Comparison of ENCODE assay signal across 8 cellular contexts in the genomic region with DNA sequence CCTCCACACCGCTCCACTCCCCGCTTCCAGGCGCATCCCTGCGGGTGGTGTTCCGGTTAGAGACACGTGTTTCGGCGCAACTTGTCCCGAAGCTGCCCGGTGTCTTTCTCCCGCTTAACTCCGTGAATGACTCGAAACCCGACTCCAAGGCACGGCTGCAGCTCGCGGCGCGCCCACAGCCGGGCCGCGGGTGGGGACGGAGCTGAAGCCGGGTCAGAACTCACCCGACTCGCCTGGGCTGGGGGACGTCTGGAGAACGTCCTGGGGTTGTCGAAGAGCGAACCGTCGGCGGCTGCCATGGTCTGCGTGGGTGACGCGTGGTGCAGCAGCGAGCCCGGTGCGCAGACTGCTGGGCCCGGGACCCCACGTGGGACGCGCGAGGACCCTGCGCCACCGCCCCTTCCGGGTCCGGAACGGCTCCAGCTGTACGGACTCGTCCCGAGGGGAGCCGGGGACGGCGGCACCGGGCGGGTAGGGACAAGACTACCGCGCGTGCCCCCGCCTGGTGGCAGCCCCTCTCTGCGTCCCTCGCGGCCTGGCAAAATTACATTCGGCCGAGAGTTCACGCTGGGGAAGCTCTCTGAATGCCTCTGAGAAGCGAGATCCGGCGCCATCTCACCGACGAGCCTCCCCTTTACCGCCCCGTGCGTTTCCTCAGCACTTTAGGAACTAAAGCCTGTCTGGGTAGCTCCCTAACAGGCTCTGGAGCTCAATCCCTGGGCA. TPM values are rescaled to one million over a fixed set of nuclear protein-coding genes. Genes with fewer than 3 reads are reported as not detected.
DNase-seq lines count a peak whose midpoint lies in the region; ATAC-seq, FAIRE-seq and TF ChIP-seq lines count a peak whose summit lies in the region.

A gene (minus strand): TSS at position 348 of the 723 bp plus-strand sequence. CDS start 49 bp downstream, at position 299.

- TF ChIP-seq CTCF in A549 (IDR thresholded peaks at IDR 0.05) (no peak), kidney epithelial cell (IDR thresholded peaks at IDR 0.05; ENCODE audit: insufficient read depth, low read length, poor library complexity, severe bottlenecking) (no peak)

- DNase-seq in A549 (ENCODE audit: low read depth in 1 of 2, low spot score in 1 of 2) (peak; percentile 80 to 86), NCI-H2227 treated with DMSO at 0.1 percent for 48 hours (lab: John Stamatoyannopoulos, UW) (peak; percentile 67), cerebellar cortex (ENCODE audit: low spot score) (peak; percentile 79), kidney epithelial cell (ENCODE audit: low read depth) (no peak)
- DNase-seq in activated CD4-positive, alpha-beta T cell treated with anti-CD3 and anti-CD28 coated beads for 1 hour = peak; percentile 77
- DNase-seq in stimulated activated CD4-positive, alpha-beta T cell treated with anti-CD3 and anti-CD28 coated beads, Interleukin-15, amount 100 ng/mL, for 1 hour (ENCODE audit: low read depth in 1 of 2, low spot score in 1 of 2) = peak; percentile 74 to 81

- FAIRE-seq in A549 (lab: Jason Lieb, UNC) = no peak

- no peak for TF ChIP-seq RAD21 in A549 (conservative IDR thresholded peaks at IDR 0.05 in 1 of 2, IDR thresholded peaks at IDR 0.05 in 1 of 2)

- H3K27ac ChIP-seq in A549 = peak within 1 kb of the TSS; percentile 97 to 100

- no peaks in the 10 kb centered on the region for H3K36me3 ChIP-seq in kidney epithelial cell (ENCODE audit: control insufficient read depth, insufficient read depth, low read length)

- CTCF ChIA-PET in A549 (lab: Yijun Ruan, JAX) = interaction anchor here (0.9 to 3.1 kb wide), 7 partner anchors 9 to 232 kb away, joined by 3 to 12 read pairs (median 4); no protein-coding TSS in a partner anchor

- POLR2A ChIA-PET in A549 (lab: Yijun Ruan, JAX) = interaction anchor here (0.5 to 2.0 kb wide), 11 partner anchors 10 to 389 kb away, joined by 3 to 8 read pairs (median 4); a partner anchor contains a TSS

- TF ChIP-seq EP300 in A549 (IDR thresholded peaks at IDR 0.05) = no peak

- H3K4me3 ChIP-seq in A549 (peak within 1 kb of the TSS; percentile 87), kidney epithelial cell (ENCODE audit: low read depth, low read length) (peak within 1 kb of the TSS; percentile 98)

- H3K9me3 ChIP-seq in A549 = no peaks in the 10 kb centered on the region

- 0% methylated on average over 13 of the region's 75 CpGs for WGBS in A549 (ENCODE audit: missing lambda C conversion rate)

- TF ChIP-seq POLR2A in A549 (IDR thresholded peaks at IDR 0.05; ENCODE audit: low read length) = peak; percentile 95

- peaks cover 30% of the 10 kb centered on the region for H3K4me1 ChIP-seq in A549

- H3K4me2 ChIP-seq in A549 = peak within 1 kb of the TSS; percentile 92

- ATAC-seq in A549 (peak; percentile 88 to 94), GM18517 (IDR thresholded peaks at IDR 0.05; ENCODE audit: unreplicated experiment) (peak; percentile 56), HG03060 (IDR thresholded peaks at IDR 0.05; ENCODE audit: low read depth, unreplicated experiment) (peak; percentile 35)

- no peaks in the 10 kb centered on the region for H3K27me3 ChIP-seq in kidney epithelial cell (ENCODE audit: control insufficient read depth, insufficient read depth, low read length)

TF ChIP-seq in A549, 52 proteins besides CTCF, POLR2A, EP300 and RAD21 (continues in another document):
- TF ChIP-seq MAZ (IDR thresholded peaks at IDR 0.05; ENCODE audit: borderline replicate concordance, low read depth, low read length) (no peak), GATA3 (IDR thresholded peaks at IDR 0.05; ENCODE audit: borderline replicate concordance) (peak; percentile 62), FOSB (CRISPR knock-in tag; IDR thresholded peaks at IDR 0.05) (no peak), SREBF2 (IDR thresholded peaks at IDR 0.05) (no peak), ZSCAN20 (CRISPR knock-in tag; IDR thresholded peaks at IDR 0.05) (peak; percentile 55; the same call in 1 of the 2 replicates), HOXB5 (CRISPR knock-in tag; IDR thresholded peaks at IDR 0.05) (peak; percentile 79), TFCP2L1 (CRISPR knock-in tag; IDR thresholded peaks at IDR 0.05) (no peak; the same call in none of the 2 replicates), HOXA7 (CRISPR knock-in tag; IDR thresholded peaks at IDR 0.05) (no peak), JUN (IDR thresholded peaks at IDR 0.05) (peak; percentile 71 to 87; a peak in 3 of 5 replicates), MYC (IDR thresholded peaks at IDR 0.05; ENCODE audit: borderline replicate concordance, low read length) (peak; percentile 67), EHF (CRISPR knock-in tag; IDR thresholded peaks at IDR 0.05) (0 out of 2 replicates have a peak, but pooled peaks have one; percentile 21), BHLHE40 (IDR thresholded peaks at IDR 0.05; ENCODE audit: low read depth, low read length) (no peak), HDAC2 (IDR thresholded peaks at IDR 0.05) (no peak), HEYL (CRISPR knock-in tag; IDR thresholded peaks at IDR 0.05) (no peak), RFX5 (IDR thresholded peaks at IDR 0.05) (no peak), FOSL2 (IDR thresholded peaks at IDR 0.05) (no peak), FOSL2 (CRISPR knock-in tag; IDR thresholded peaks at IDR 0.05) (no peak), NFE2L2 (conservative IDR thresholded peaks at IDR 0.05; ENCODE audit: low read length) (no peak), NPAS2 (CRISPR knock-in tag; IDR thresholded peaks at IDR 0.05; ENCODE audit: borderline replicate concordance) (peak; percentile 64; the same call in 1 of the 2 replicates), ZFP36 (IDR thresholded peaks at IDR 0.05; ENCODE audit: borderline replicate concordance, partially characterized antibody) (no peak), RNF2 (IDR thresholded peaks at IDR 0.05; ENCODE audit: borderline replicate concordance, low read depth) (no peak), CBX8 (IDR thresholded peaks at IDR 0.05) (no peak), KDM1A (IDR thresholded peaks at IDR 0.05; ENCODE audit: low read depth) (no peak), RARB (CRISPR knock-in tag; IDR thresholded peaks at IDR 0.05) (no peak), JUNB (IDR thresholded peaks at IDR 0.05) (no peak), HOXB13 (CRISPR knock-in tag; IDR thresholded peaks at IDR 0.05; ENCODE audit: low read depth) (peak; percentile 77; the same call in 1 of the 2 replicates), SMC3 (IDR thresholded peaks at IDR 0.05) (no peak), EHMT2 (IDR thresholded peaks at IDR 0.05; ENCODE audit: low read depth) (no peak)
- TF ChIP-seq, protein P1, sequence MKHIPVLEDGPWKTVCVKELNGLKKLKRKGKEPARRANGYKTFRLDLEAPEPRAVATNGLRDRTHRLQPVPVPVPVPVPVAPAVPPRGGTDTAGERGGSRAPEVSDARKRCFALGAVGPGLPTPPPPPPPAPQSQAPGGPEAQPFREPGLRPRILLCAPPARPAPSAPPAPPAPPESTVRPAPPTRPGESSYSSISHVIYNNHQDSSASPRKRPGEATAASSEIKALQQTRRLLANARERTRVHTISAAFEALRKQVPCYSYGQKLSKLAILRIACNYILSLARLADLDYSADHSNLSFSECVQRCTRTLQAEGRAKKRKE (CRISPR knock-in tag; IDR thresholded peaks at IDR 0.05; ENCODE audit: low read depth) = 0 out of 2 replicates have a peak, but pooled peaks have one; percentile 34
- TF ChIP-seq, protein P2, sequence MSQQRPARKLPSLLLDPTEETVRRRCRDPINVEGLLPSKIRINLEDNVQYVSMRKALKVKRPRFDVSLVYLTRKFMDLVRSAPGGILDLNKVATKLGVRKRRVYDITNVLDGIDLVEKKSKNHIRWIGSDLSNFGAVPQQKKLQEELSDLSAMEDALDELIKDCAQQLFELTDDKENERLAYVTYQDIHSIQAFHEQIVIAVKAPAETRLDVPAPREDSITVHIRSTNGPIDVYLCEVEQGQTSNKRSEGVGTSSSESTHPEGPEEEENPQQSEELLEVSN (IDR thresholded peaks at IDR 0.05; ENCODE audit: borderline replicate concordance, low read depth) = peak; percentile 96
- TF ChIP-seq, protein P3, sequence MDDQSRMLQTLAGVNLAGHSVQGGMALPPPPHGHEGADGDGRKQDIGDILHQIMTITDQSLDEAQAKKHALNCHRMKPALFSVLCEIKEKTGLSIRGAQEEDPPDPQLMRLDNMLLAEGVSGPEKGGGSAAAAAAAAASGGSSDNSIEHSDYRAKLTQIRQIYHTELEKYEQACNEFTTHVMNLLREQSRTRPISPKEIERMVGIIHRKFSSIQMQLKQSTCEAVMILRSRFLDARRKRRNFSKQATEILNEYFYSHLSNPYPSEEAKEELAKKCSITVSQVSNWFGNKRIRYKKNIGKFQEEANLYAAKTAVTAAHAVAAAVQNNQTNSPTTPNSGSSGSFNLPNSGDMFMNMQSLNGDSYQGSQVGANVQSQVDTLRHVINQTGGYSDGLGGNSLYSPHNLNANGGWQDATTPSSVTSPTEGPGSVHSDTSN (IDR thresholded peaks at IDR 0.05) = peak; percentile 53; the same call in 1 of the 2 replicates
- TF ChIP-seq, protein P4, sequence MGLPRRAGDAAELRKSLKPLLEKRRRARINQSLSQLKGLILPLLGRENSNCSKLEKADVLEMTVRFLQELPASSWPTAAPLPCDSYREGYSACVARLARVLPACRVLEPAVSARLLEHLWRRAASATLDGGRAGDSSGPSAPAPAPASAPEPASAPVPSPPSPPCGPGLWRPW (IDR thresholded peaks at IDR 0.05) = no peak
- TF ChIP-seq, protein P5, sequence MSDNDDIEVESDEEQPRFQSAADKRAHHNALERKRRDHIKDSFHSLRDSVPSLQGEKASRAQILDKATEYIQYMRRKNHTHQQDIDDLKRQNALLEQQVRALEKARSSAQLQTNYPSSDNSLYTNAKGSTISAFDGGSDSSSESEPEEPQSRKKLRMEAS (IDR thresholded peaks at IDR 0.05) = peak; percentile 100

RNA-seq across cellular contexts. Expression of the gene that starts here (rescaled TPM):
- 28.3 and 30.1 TPM in 2 replicates for polyA plus RNA-seq in A549 (2011; rRNA removed)
- 15.3 and 17.2 TPM in 2 replicates for polyA plus RNA-seq in A549 (2012; cell fraction: cytosol; rRNA removed)
- polyA plus RNA-seq in A549 (2012; cell fraction: nucleus; rRNA removed) = 20.5 and 25.5 TPM in 2 replicates
- polyA plus RNA-seq in A549 (2017; fragmentation: RNase III; extraction: RNeasy Plus Mini Kit Qiagen cat#74134 plus additional on column Dnase treatment) = 19.3 to 21.4 TPM (median 20.0 TPM) in 3 replicates
- polyA minus RNA-seq in A549 (2011; rRNA and poly(A)+ RNA removed) = 27.3 and 28.1 TPM in 2 replicates
- total RNA-seq in kidney epithelial cell = 15.1 and 23.6 TPM in 2 replicates

Comparison
In these comparisons a context has a peak if more than half of its experiments do, and no peak if none do; other contexts are left out.
1. ATAC-seq: peak in every context shown above with its lines; median percentile 91 in A549; 56 in GM18517; 35 in HG03060.